ENCODE assay signal across 10 cellular contexts in the genomic region with DNA sequence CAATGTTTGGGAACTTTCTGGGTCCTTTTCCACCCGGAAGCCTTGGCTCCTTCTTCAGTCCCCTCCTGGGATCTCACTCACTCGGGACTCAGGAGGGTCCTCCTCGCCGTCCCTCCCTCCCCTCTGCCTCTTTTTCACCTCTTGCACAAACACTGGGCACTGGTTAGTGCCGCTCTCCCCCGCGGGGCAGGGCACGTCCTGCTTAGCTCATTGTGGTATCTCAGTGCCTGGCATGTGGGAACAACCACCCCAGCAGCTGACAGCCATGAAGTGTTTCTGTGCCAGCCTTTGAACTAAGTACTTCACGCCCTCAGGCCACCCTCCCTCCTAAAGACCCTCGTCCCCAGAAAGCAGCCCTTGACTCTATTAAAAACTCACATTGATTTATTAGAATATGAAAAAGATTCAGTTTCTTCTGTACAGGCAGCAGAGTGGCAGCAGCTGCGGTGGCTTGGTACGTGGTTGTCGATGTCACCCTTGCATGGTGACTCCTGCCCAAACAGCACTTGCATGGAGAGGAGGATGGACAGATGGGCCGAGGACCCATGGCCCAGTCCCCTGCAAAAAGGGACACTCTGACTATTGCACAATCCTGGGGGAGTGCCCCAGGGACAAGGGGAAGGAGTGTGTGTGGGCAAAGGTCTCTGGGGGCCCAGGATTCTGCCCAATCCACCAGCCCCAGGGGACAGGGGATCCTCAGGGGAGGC. TPM values are rescaled to one million over a fixed set of nuclear protein-coding genes. Genes with fewer than 3 reads are reported as not detected.
DNase-seq lines count a peak whose midpoint lies in the region; ATAC-seq lines count a peak whose summit lies in the region.
"Had no signal": no experiment of that assay in that cellular context is flagged by ENCODE, and none has a peak within 500 bp of the region (broad histone marks: within the 10 kb centered on the region; RNA-seq: fewer than 3 reads in every experiment).

No MANE protein-coding gene starts in this region.

- H3K9me3 ChIP-seq in endocrine pancreas (ENCODE audit: control insufficient read depth, low read length) = no peaks in the 10 kb centered on the region

- no peak for ATAC-seq in natural killer cell treated with Interleukin-12 subunit alpha and Interleukin-12 subunit beta and Interleukin-15 and Interleukin-18, amount 100 ng/mL, for 72 hours

- peaks cover 13 to 15% of the 10 kb centered on the region in 2 donors for H3K4me1 Mint-ChIP-seq in natural killer cell treated with Interleukin-12 subunit alpha and Interleukin-12 subunit beta and Interleukin-15 and Interleukin-18, amount 100 ng/mL, for 72 hours (ENCODE audit: low read depth in 2 of 2)

- H3K36me3 ChIP-seq in ACC112 (ENCODE audit: insufficient read depth, low read length) (no peaks in the 10 kb centered on the region), endocrine pancreas (ENCODE audit: control insufficient read depth, insufficient read depth, low read length) (no peaks in the 10 kb centered on the region)

- H3K36me3 Mint-ChIP-seq in natural killer cell treated with Interleukin-12 subunit alpha and Interleukin-12 subunit beta and Interleukin-15 and Interleukin-18, amount 100 ng/mL, for 72 hours = no peaks in the 10 kb centered on the region

- H3K9ac ChIP-seq in endocrine pancreas (ENCODE audit: control insufficient read depth, insufficient read depth, low read length) = peak overlapping the region; percentile 47

- peaks cover 27% of the 10 kb centered on the region for H3K4me1 ChIP-seq in ACC112 (ENCODE audit: control insufficient read depth, insufficient read depth, low read length, unreplicated experiment)
- no peaks in the 10 kb centered on the region for H3K4me1 ChIP-seq in endocrine pancreas (ENCODE audit: control insufficient read depth, insufficient read depth, low read length)

- no peak overlapping the region for H2AFZ ChIP-seq in ACC112 (ENCODE audit: low read length, unreplicated experiment)

- H3K9me3 Mint-ChIP-seq in natural killer cell treated with Interleukin-12 subunit alpha and Interleukin-12 subunit beta and Interleukin-15 and Interleukin-18, amount 100 ng/mL, for 72 hours = no peaks in the 10 kb centered on the region
- H3K9me3 Mint-ChIP-seq: naive thymus-derived CD8-positive, alpha-beta T cell had no signal

- in situ Hi-C loops in KBM-7 (cut with MboI; ENCODE audit: low pct_unique_long_range_greater_than_20kb, low sequenced_read_pairs) = loop anchor here (10.0 kb wide), 1 partner anchor 54 kb away; no protein-coding TSS in a partner anchor

- H3K27ac ChIP-seq in ACC112 (ENCODE audit: low read depth, low read length) = peak overlapping the region; percentile 89

- no peaks in the 10 kb centered on the region for H3K27me3 ChIP-seq in ACC112 (ENCODE audit: insufficient read depth, low read length)
- H3K27me3 ChIP-seq in endocrine pancreas (ENCODE audit: control insufficient read depth, insufficient read depth, low read length) = no peaks in the 10 kb centered on the region

- DNase-seq in LHCN-M2 (ENCODE audit: low read depth) (peak; percentile 55), NCI-H2196 (lab: John Stamatoyannopoulos, UW; ENCODE audit: unreplicated experiment) (no peak), KBM-7 (no peak), GOT3 (lab: John Stamatoyannopoulos, UW) (no peak), dedifferentiated amniotic fluid mesenchymal stem cell (ENCODE audit: extremely low spot score) (no peak)
- no peak for DNase-seq in natural killer cell treated with Interleukin-12 subunit alpha and Interleukin-12 subunit beta and Interleukin-15 and Interleukin-18, amount 100 ng/mL, for 72 hours (ENCODE audit: low spot score)
- DNase-seq: dermis blood vessel endothelial cell had no signal

- no peaks in the 10 kb centered on the region for H3K79me2 ChIP-seq in ACC112 (ENCODE audit: control insufficient read depth, insufficient read depth, low read length, unreplicated experiment)

- H3K4me3 ChIP-seq in ACC112 (ENCODE audit: low read depth, low read length) (no peak overlapping the region), endocrine pancreas (ENCODE audit: control insufficient read depth, insufficient read depth, low read length) (no peak overlapping the region)

- peak overlapping the region; percentile 39 to 72 for H3K27ac Mint-ChIP-seq in natural killer cell treated with Interleukin-12 subunit alpha and Interleukin-12 subunit beta and Interleukin-15 and Interleukin-18, amount 100 ng/mL, for 72 hours

- H3K4me3 Mint-ChIP-seq in natural killer cell treated with Interleukin-12 subunit alpha and Interleukin-12 subunit beta and Interleukin-15 and Interleukin-18, amount 100 ng/mL, for 72 hours = no peak overlapping the region

- H3K27me3 Mint-ChIP-seq in natural killer cell treated with Interleukin-12 subunit alpha and Interleukin-12 subunit beta and Interleukin-15 and Interleukin-18, amount 100 ng/mL, for 72 hours = no peaks in the 10 kb centered on the region
- H3K27me3 Mint-ChIP-seq: naive thymus-derived CD8-positive, alpha-beta T cell had no signal

RNA-seq across cellular contexts. Expression of a gene that starts 56.3 kb away (rescaled TPM):
- total RNA-seq in LHCN-M2 (2014; rRNA removed) = 14.9 and 16.7 TPM in 2 replicates
- 27.3 TPM for polyA plus RNA-seq in LHCN-M2 (2012)
- total RNA-seq in natural killer cell treated with Interleukin-12 subunit alpha and Interleukin-12 subunit beta and Interleukin-15 and Interleukin-18, amount 100 ng/mL, for 72 hours = 10 to 100 TPM; 25.3 to 31.4 TPM
